1 cellular context compared by ENCODE assay signal in genomic region chr1:116711061-116711582, GRCh38.
TF ChIP-seq lines count a peak whose summit lies in the region.

No MANE protein-coding gene starts in this region.

TF ChIP-seq in GM12878, 131 proteins besides CTCF, POLR2A, EP300 and RAD21 (continued from another document):
- TF ChIP-seq PBX3 (IDR thresholded peaks at IDR 0.05; ENCODE audit: insufficient replicate concordance, low read depth, low read length) = no peak
- no peak for TF ChIP-seq CHD4 (IDR thresholded peaks at IDR 0.05)
